Comparison of ENCODE assay signal across 15 cellular contexts in the genomic region with DNA sequence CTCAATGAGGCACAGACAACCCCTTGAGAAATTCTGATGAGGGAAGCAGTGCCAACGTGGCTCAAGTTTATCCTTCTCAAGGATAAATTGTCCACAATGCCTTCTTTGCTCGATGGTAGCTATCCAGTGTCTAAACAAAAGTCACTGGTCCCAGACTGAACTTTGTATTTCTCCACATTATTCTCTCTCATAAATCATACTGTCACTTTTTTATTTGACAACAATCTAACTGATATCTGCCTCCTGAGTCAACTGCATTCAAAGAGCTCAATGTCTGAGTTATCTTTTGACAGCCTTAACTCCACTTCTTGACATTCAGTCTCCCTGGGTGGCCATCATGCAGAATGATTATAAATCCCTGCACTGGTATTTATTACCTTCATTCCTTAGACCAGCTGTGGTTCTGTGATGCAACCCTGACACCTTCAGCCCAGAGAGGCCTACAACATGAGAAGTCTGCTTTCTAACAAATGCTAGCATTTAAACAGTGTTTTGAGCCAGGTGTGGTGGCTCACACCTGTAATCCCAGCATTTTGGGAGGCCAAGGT. TPM values are rescaled to one million over a fixed set of nuclear protein-coding genes. Genes with fewer than 3 reads are reported as not detected.
DNase-seq lines count a peak whose midpoint lies in the region; ATAC-seq, FAIRE-seq and TF ChIP-seq lines count a peak whose summit lies in the region.
"Had no signal": no experiment of that assay in that cellular context is flagged by ENCODE, and none has a peak within 500 bp of the region (broad histone marks: within the 10 kb centered on the region; RNA-seq: fewer than 3 reads in every experiment).

No MANE protein-coding gene starts in this region.

- no peak overlapping the region for H2AFZ ChIP-seq in GM12878 (ENCODE audit: control insufficient read depth, low read depth, low read length)
- H2AFZ ChIP-seq: GM23248 had no signal

- H3K4ac ChIP-seq in mesendoderm (ENCODE audit: low read depth, low read length), result no peak overlapping the region

- H3K4me1 ChIP-seq in GM12878 (ENCODE audit: control insufficient read depth, insufficient read depth, low read length) (no peaks in the 10 kb centered on the region), mesendoderm (ENCODE audit: control insufficient read depth, low read depth, low read length) (no peaks in the 10 kb centered on the region), sigmoid colon (no peaks in the 10 kb centered on the region)
- H3K4me1 ChIP-seq: BLaER1 had no signal

- H4K20me1 ChIP-seq in GM12878 (ENCODE audit: control insufficient read depth, insufficient read depth), result no peaks in the 10 kb centered on the region

- intact Hi-C loops in GM12878 (cut with micrococcal nuclease; ENCODE audit: unreplicated experiment) (no loop called here), sigmoid colon (cut with DNase I) (no loop called here)

- no peak overlapping the region for H4K8ac ChIP-seq in mesendoderm (ENCODE audit: low read depth, low read length)

- H3K79me1 ChIP-seq in mesendoderm (ENCODE audit: low read length), result peaks cover 1% of the 10 kb centered on the region

- no peak overlapping the region for H3K4me3 ChIP-seq in GM12878
- H3K4me3 ChIP-seq in mesendoderm (ENCODE audit: low read length), result no peak overlapping the region
- H3K4me3 ChIP-seq in sigmoid colon, result no peak overlapping the region
- H3K4me3 ChIP-seq: BLaER1, GM23248 had no signal

- H3K36me3 ChIP-seq in GM12878 (ENCODE audit: control insufficient read depth in 2 of 2, insufficient read depth in 2 of 2, low read length in 1 of 2) (peaks cover 3 to 19% of the 10 kb centered on the region in 2 experiments; a peak in 3 of 4 replicates), mesendoderm (ENCODE audit: control insufficient read depth, insufficient read depth, low read length) (peaks cover 8% of the 10 kb centered on the region), sigmoid colon (peaks cover 27 to 95% (median 52%) of the 10 kb centered on the region in 4 donors)

- TF ChIP-seq EP300 in GM12878 (IDR thresholded peaks at IDR 0.05; ENCODE audit: borderline replicate concordance in 1 of 2, control insufficient read depth in 1 of 2, low read depth in 2 of 2, low read length in 2 of 2), result no peak
- TF ChIP-seq EP300 in sigmoid colon (IDR thresholded peaks at IDR 0.05), result no peak

- no peak overlapping the region for H3K18ac ChIP-seq in mesendoderm (ENCODE audit: low read length)

- H3K79me2 ChIP-seq in GM12878 (ENCODE audit: control insufficient read depth, insufficient read depth, low read length), result no peaks in the 10 kb centered on the region
- no peaks in the 10 kb centered on the region for H3K79me2 ChIP-seq in mesendoderm (ENCODE audit: control insufficient read depth, insufficient read depth, low read length)

- H3K9ac ChIP-seq in GM12878 (ENCODE audit: control insufficient read depth, insufficient read depth, low read length) (no peak overlapping the region), mesendoderm (ENCODE audit: low read length) (no peak overlapping the region)
- H3K9ac ChIP-seq: BLaER1, GM23248 had no signal

- H2AK5ac ChIP-seq in mesendoderm (ENCODE audit: low read length), result no peak overlapping the region

- no peak overlapping the region for H3K27ac ChIP-seq in GM12878 (ENCODE audit: control insufficient read depth, insufficient read depth)
- H3K27ac ChIP-seq in mesendoderm (ENCODE audit: low read depth, low read length), result no peak overlapping the region
- H3K27ac ChIP-seq in sigmoid colon, result no peak overlapping the region
- H3K27ac ChIP-seq: BLaER1, GM23248 had no signal

- H3K9me3 ChIP-seq in GM12878 (replicated peaks; ENCODE audit: control insufficient read depth, insufficient read depth, low read length) (no peaks in the 10 kb centered on the region), sigmoid colon (no peaks in the 10 kb centered on the region)
- H3K9me3 ChIP-seq: BLaER1 had no signal

- WGBS in GM12878 (ENCODE audit: insufficient coverage, insufficient replicate concordance, low lambda C conversion rate, missing lambda C conversion rate), result 73% methylated on average over 2 of the region's 2 CpGs
- no CpG with 5 or more reads among the region's 2 CpGs for WGBS in mesendoderm (ENCODE audit: extremely low coverage, insufficient coverage, low lambda C conversion rate)
- 19 to 80% methylated on average over 2 of the region's 2 CpGs for WGBS in sigmoid colon, 2 donors

- no peak overlapping the region for H3K56ac ChIP-seq in mesendoderm (ENCODE audit: low read length)

- no peak for DNase-seq in HEK293T (ENCODE audit: extremely low spot score)
- no peak for DNase-seq in GM12878 (ENCODE audit: low read depth, low spot score)
- peak; percentile 23 for DNase-seq in mesendoderm
- no peak for DNase-seq in midbrain (lab: John Stamatoyannopoulos, UW)
- DNase-seq in hippocampal formation (lab: John Stamatoyannopoulos, UW), result no peak
- DNase-seq in sigmoid colon, result no peak
- DNase-seq: AML-193; CD4-positive, CD25-positive, alpha-beta regulatory T cell; DMS79; GM23248; Karpas-422 had no signal

- no peak overlapping the region for H3K23ac ChIP-seq in mesendoderm (ENCODE audit: low read length)

- H3K27me3 ChIP-seq in GM12878 (replicated peaks in 1 of 2; ENCODE audit: control insufficient read depth in 2 of 2, insufficient read depth in 2 of 2, low read length in 1 of 2) (no peaks in the 10 kb centered on the region), mesendoderm (ENCODE audit: insufficient read depth, low read length, poor library complexity) (no peaks in the 10 kb centered on the region), sigmoid colon (no peaks in the 10 kb centered on the region)
- H3K27me3 ChIP-seq: BLaER1 had no signal

- TF ChIP-seq RAD21 in GM12878 (IDR thresholded peaks at IDR 0.05; ENCODE audit: insufficient read depth, low read depth, low read length), result no peak

- POLR2A ChIA-PET in HEK293T (lab: Yijun Ruan, JAX) (interaction anchor here (1.6 kb wide), 1 partner anchor 38 kb away, joined by 4 read pairs; a partner anchor contains a TSS), GM12878 (lab: Charles Lee) (no interaction called here)

- in situ Hi-C loops in GM12878 (cut with MboI), result no loop called here

- ATAC-seq in GM12878 (no peak), HG02885 (IDR thresholded peaks at IDR 0.05; ENCODE audit: poor library complexity, unreplicated experiment) (no peak)

- no peak overlapping the region for H2BK120ac ChIP-seq in mesendoderm (ENCODE audit: low read depth, low read length)

- no peak for TF ChIP-seq CTCF in GM12878 (IDR thresholded peaks at IDR 0.05 in 2 of 3, conservative IDR thresholded peaks at IDR 0.05 in 1 of 3; ENCODE audit: control insufficient read depth in 2 of 3, extremely low read depth in 1 of 3, insufficient read depth in 1 of 3, low read depth in 3 of 3, low read length in 3 of 3)
- no peak for TF ChIP-seq CTCF in sigmoid colon (IDR thresholded peaks at IDR 0.05)

- RAD21 ChIA-PET in GM12878 (lab: Charles Lee; ENCODE audit: unreplicated experiment), result interaction anchor here (1.3 kb wide), 1 partner anchor 77 kb away, joined by 3 read pairs; no protein-coding TSS in a partner anchor

- BruUV-seq in GM12878 (replicated peaks; lab: Mats Ljungman, UMichigan), result TSS peak; percentile 33

- FAIRE-seq in GM12878 (lab: Jason Lieb, UNC), result peak; percentile 59
- FAIRE-seq: GM19239, H54 had no signal

- H3K4me2 ChIP-seq in GM12878 (ENCODE audit: control insufficient read depth, insufficient read depth), result no peak overlapping the region
- no peak overlapping the region for H3K4me2 ChIP-seq in mesendoderm (ENCODE audit: low read length)
- H3K4me2 ChIP-seq: BLaER1 had no signal

- TF ChIP-seq POLR2A in GM12878 (IDR thresholded peaks at IDR 0.05; ENCODE audit: low read depth, low read length) (no peak), sigmoid colon (IDR thresholded peaks at IDR 0.05) (no peak)

- H4K5ac ChIP-seq in mesendoderm (ENCODE audit: low read length), result no peak overlapping the region

- SMC1A ChIA-PET in GM12878 (lab: Charles Lee; ENCODE audit: uncharacterized antibody, unreplicated experiment), result interaction anchor here (1.6 kb wide), 1 partner anchor 302 kb away, joined by 3 read pairs; no protein-coding TSS in a partner anchor

- H2BK5ac ChIP-seq in mesendoderm (ENCODE audit: low read length), result no peak overlapping the region

- CTCF ChIA-PET in HEK293T (lab: Yijun Ruan, JAX), result no interaction called here
- CTCF ChIA-PET in GM12878 (lab: Yijun Ruan, JAX), result interaction anchor here (0.7 to 1.8 kb wide), 3 partner anchors 30 to 215 kb away, joined by 3 to 7 read pairs (median 4); no protein-coding TSS in a partner anchor

- H2BK15ac ChIP-seq in mesendoderm (replicated peaks; ENCODE audit: low read depth), result no peak overlapping the region

RNA-seq across cellular contexts. Expression of a gene that starts 38.2 kb away (rescaled TPM):
- 84.9 and 88.1 TPM in 2 replicates for total RNA-seq in GM12878 (2013; cell fraction: nucleolus; rRNA removed)
- 78.4 and 79.9 TPM in 2 replicates for total RNA-seq in GM12878 (2014; rRNA removed)
- 81.4 and 88.8 TPM in 2 replicates for total RNA-seq in GM12878 (2014; rRNA removed; fragmentation: Illumina TruSeq; extraction: Trizol)
- total RNA-seq in GM12878 (2021), result 104 and 108 TPM in 2 replicates
- 51.0 TPM for polyA plus RNA-seq in GM12878 (2011; ENCODE audit: low read depth)
- polyA plus RNA-seq in GM12878 (2011; rRNA removed), result 89.6 and 105 TPM in 2 replicates
- polyA plus RNA-seq in GM12878 (2011; cell fraction: cytosol; rRNA removed), result 71.9 and 76.2 TPM in 2 replicates
- 40.1 and 59.2 TPM in 2 replicates for polyA plus RNA-seq in GM12878 (2011; cell fraction: nucleus; rRNA removed)
- 60.9 and 70.4 TPM in 2 replicates for polyA plus RNA-seq in GM12878 (2012)
- polyA plus RNA-seq in GM12878 (2014; fragmentation: Illumina TruSeq; extraction: Trizol), result 120 and 136 TPM in 2 replicates
- polyA plus RNA-seq in GM12878 (2014; fragmentation: Nextera tagmentation; extraction: Ambion mirVana), result 100 to 1,000 TPM in 1 of 2 experiments, 10 to 100 TPM in 1; 88.9 to 115 TPM
- 73.5 and 86.5 TPM in 2 replicates for polyA plus RNA-seq in GM12878 (2014; rRNA removed)
- 100 to 1,000 TPM; 137 to 149 TPM for polyA plus RNA-seq in GM12878 (2016; fragmentation: Nextera tagmentation; extraction: Ambion mirVana)
- 67.1 and 77.4 TPM in 2 replicates for polyA minus RNA-seq in GM12878 (2011; rRNA and poly(A)+ RNA removed)
- 35.5 and 39.3 TPM in 2 replicates for polyA minus RNA-seq in GM12878 (2011; cell fraction: cytosol; rRNA and poly(A)+ RNA removed)
- 23.0 and 32.3 TPM in 2 replicates for polyA minus RNA-seq in GM12878 (2011; cell fraction: nucleus; rRNA and poly(A)+ RNA removed)
- polyA plus RNA-seq in mesendoderm (2013, experiment 1 of 2), result 84.8 TPM
- 85.9 TPM for polyA plus RNA-seq in mesendoderm (2013, experiment 2 of 2)
- total RNA-seq in sigmoid colon, result 10 to 100 TPM; 46.1 to 48.2 (median 48.2) TPM
- 10 to 100 TPM; 60.1 to 90.2 (median 73.1) TPM for polyA plus RNA-seq in sigmoid colon

RNA-seq across cellular contexts. Expression of a gene that starts 42.2 kb away (rescaled TPM):
- total RNA-seq in GM12878 (2013; cell fraction: nucleolus; rRNA removed), result 20.4 and 20.5 TPM in 2 replicates
- total RNA-seq in GM12878 (2014; rRNA removed), result 58.1 and 72.0 TPM in 2 replicates
- total RNA-seq in GM12878 (2014; rRNA removed; fragmentation: Illumina TruSeq; extraction: Trizol), result 109 and 115 TPM in 2 replicates
- 64.5 and 67.7 TPM in 2 replicates for total RNA-seq in GM12878 (2021)
- 27.1 TPM for polyA plus RNA-seq in GM12878 (2011; ENCODE audit: low read depth)
- polyA plus RNA-seq in GM12878 (2011; rRNA removed), result 135 and 153 TPM in 2 replicates
- 96.7 and 182 TPM in 2 replicates for polyA plus RNA-seq in GM12878 (2011; cell fraction: cytosol; rRNA removed)
- 68.0 and 72.7 TPM in 2 replicates for polyA plus RNA-seq in GM12878 (2011; cell fraction: nucleus; rRNA removed)
- polyA plus RNA-seq in GM12878 (2012), result 36.4 and 44.6 TPM in 2 replicates
- 156 and 189 TPM in 2 replicates for polyA plus RNA-seq in GM12878 (2014; fragmentation: Illumina TruSeq; extraction: Trizol)
- polyA plus RNA-seq in GM12878 (2014; fragmentation: Nextera tagmentation; extraction: Ambion mirVana), result 100 to 1,000 TPM; 156 to 162 TPM
- 82.6 and 109 TPM in 2 replicates for polyA plus RNA-seq in GM12878 (2014; rRNA removed)
- polyA plus RNA-seq in GM12878 (2016; fragmentation: Nextera tagmentation; extraction: Ambion mirVana), result 100 to 1,000 TPM; 170 to 180 TPM
- polyA minus RNA-seq in GM12878 (2011; rRNA and poly(A)+ RNA removed), result 46.5 and 55.7 TPM in 2 replicates
- 17.9 and 20.1 TPM in 2 replicates for polyA minus RNA-seq in GM12878 (2011; cell fraction: cytosol; rRNA and poly(A)+ RNA removed)
- polyA minus RNA-seq in GM12878 (2011; cell fraction: nucleus; rRNA and poly(A)+ RNA removed), result 15.4 and 16.3 TPM in 2 replicates
- polyA plus RNA-seq in mesendoderm (2013, experiment 1 of 2), result 44.1 TPM
- 43.7 TPM for polyA plus RNA-seq in mesendoderm (2013, experiment 2 of 2)
- 10 to 100 TPM; 17.7 to 31.4 (median 27.7) TPM for total RNA-seq in sigmoid colon
- polyA plus RNA-seq in sigmoid colon, result 10 to 100 TPM; 47.4 to 89.5 (median 68.2) TPM

RNA-seq across cellular contexts. Expression of a gene that starts 51.0 kb away (rescaled TPM):
- 499 and 539 TPM in 2 replicates for total RNA-seq in GM12878 (2013; cell fraction: nucleolus; rRNA removed)
- total RNA-seq in GM12878 (2014; rRNA removed) (119 and 155 TPM in 2 replicates), GM12878 (2014; rRNA removed; fragmentation: Illumina TruSeq; extraction: Trizol) (137 and 141 TPM in 2 replicates), GM12878 (2021) (108 and 128 TPM in 2 replicates), sigmoid colon (10 to 100 TPM; 44.9 to 94.2 (median 58.7) TPM)
- 39.0 TPM for polyA plus RNA-seq in GM12878 (2011; ENCODE audit: low read depth)
- polyA plus RNA-seq in GM12878 (2011; rRNA removed) (174 and 268 TPM in 2 replicates), GM12878 (2014; fragmentation: Illumina TruSeq; extraction: Trizol) (125 and 169 TPM in 2 replicates), GM12878 (2014; fragmentation: Nextera tagmentation; extraction: Ambion mirVana) (10 to 100 TPM; 44.7 to 57.9 TPM), GM12878 (2014; rRNA removed) (90.3 and 102 TPM in 2 replicates), GM12878 (2016; fragmentation: Nextera tagmentation; extraction: Ambion mirVana) (100 to 1,000 TPM; 151 to 177 TPM), sigmoid colon (10 to 100 TPM in 2 of 3 donors, 1 to 10 TPM in 1; 7.8 to 31.8 (median 16.6) TPM)
- polyA plus RNA-seq in GM12878 (2011; cell fraction: cytosol; rRNA removed), result 46.8 and 77.8 TPM in 2 replicates
- 264 and 303 TPM in 2 replicates for polyA plus RNA-seq in GM12878 (2011; cell fraction: nucleus; rRNA removed)
- polyA plus RNA-seq in GM12878 (2012), result 43.0 and 69.0 TPM in 2 replicates
- 102 and 159 TPM in 2 replicates for polyA minus RNA-seq in GM12878 (2011; rRNA and poly(A)+ RNA removed)
- polyA minus RNA-seq in GM12878 (2011; cell fraction: cytosol; rRNA and poly(A)+ RNA removed), result 41.3 and 57.8 TPM in 2 replicates
- polyA minus RNA-seq in GM12878 (2011; cell fraction: nucleus; rRNA and poly(A)+ RNA removed), result 278 and 616 TPM in 2 replicates
- polyA plus RNA-seq in mesendoderm (2013, experiment 1 of 2), result 71.0 TPM
- polyA plus RNA-seq in mesendoderm (2013, experiment 2 of 2), result 72.6 TPM

RNA-seq across cellular contexts. Expression of a gene that starts 51.4 kb away (rescaled TPM):
- 76.7 and 82.3 TPM in 2 replicates for total RNA-seq in GM12878 (2013; cell fraction: nucleolus; rRNA removed)
- total RNA-seq in GM12878 (2014; rRNA removed), result 17.9 and 20.0 TPM in 2 replicates
- 13.8 and 14.0 TPM in 2 replicates for total RNA-seq in GM12878 (2014; rRNA removed; fragmentation: Illumina TruSeq; extraction: Trizol)
- 51.6 and 53.9 TPM in 2 replicates for total RNA-seq in GM12878 (2021)
- 5.1 TPM for polyA plus RNA-seq in GM12878 (2011; ENCODE audit: low read depth)
- polyA plus RNA-seq in GM12878 (2011; rRNA removed), result 7.5 and 13.9 TPM in 2 replicates
- polyA plus RNA-seq in GM12878 (2011; cell fraction: cytosol; rRNA removed), result 10.3 and 10.4 TPM in 2 replicates
- 14.5 and 23.8 TPM in 2 replicates for polyA plus RNA-seq in GM12878 (2011; cell fraction: nucleus; rRNA removed)
- polyA plus RNA-seq in GM12878 (2012), result 9.0 and 13.2 TPM in 2 replicates
- 24.2 and 29.8 TPM in 2 replicates for polyA plus RNA-seq in GM12878 (2014; fragmentation: Illumina TruSeq; extraction: Trizol)
- polyA plus RNA-seq in GM12878 (2014; fragmentation: Nextera tagmentation; extraction: Ambion mirVana), result 1 to 10 TPM; 2.1 to 6.1 TPM
- 15.5 and 17.0 TPM in 2 replicates for polyA plus RNA-seq in GM12878 (2014; rRNA removed)
- 10 to 100 TPM; 23.2 to 24.0 TPM for polyA plus RNA-seq in GM12878 (2016; fragmentation: Nextera tagmentation; extraction: Ambion mirVana)
- polyA minus RNA-seq in GM12878 (2011; rRNA and poly(A)+ RNA removed), result 16.8 and 27.1 TPM in 2 replicates
- polyA minus RNA-seq in GM12878 (2011; cell fraction: cytosol; rRNA and poly(A)+ RNA removed), result 11.0 and 22.6 TPM in 2 replicates
- polyA minus RNA-seq in GM12878 (2011; cell fraction: nucleus; rRNA and poly(A)+ RNA removed), result 14.9 and 30.5 TPM in 2 replicates
- 19.8 TPM for polyA plus RNA-seq in mesendoderm (2013, experiment 1 of 2)
- 19.2 TPM for polyA plus RNA-seq in mesendoderm (2013, experiment 2 of 2)
- total RNA-seq in sigmoid colon, result 10 to 100 TPM in 3 of 4 donors, 1 to 10 TPM in 1; 7.1 to 17.9 (median 12.7) TPM
- 10 to 100 TPM in 1 of 3 donors, 1 to 10 TPM in 2; 1.2 to 10.1 (median 2.3) TPM for polyA plus RNA-seq in sigmoid colon
